In genomic region chr2:25361261-25362048, GRCh38 we compare ENCODE assay signal across 7 cellular contexts. TPM values are rescaled to one million over a fixed set of nuclear protein-coding genes. Genes with fewer than 3 reads are reported as not detected.
DNase-seq lines count a peak whose midpoint lies in the region; ATAC-seq and TF ChIP-seq lines count a peak whose summit lies in the region.

No MANE protein-coding gene starts in this region.

- peak overlapping the region; percentile 71 for H3K4me2 ChIP-seq in HCT116 (ENCODE audit: low read length)
- peak overlapping the region; percentile 66 for H3K4me2 ChIP-seq in hepatocyte

- no peaks in the 10 kb centered on the region for H3K9me3 Mint-ChIP-seq in activated B cell treated with CpG ODN at 0.5 μM for 24 hours

- CTCF ChIA-PET in HCT116 (lab: Charles Lee): interaction anchor here (0.6 to 2.6 kb wide), 13 partner anchors 8 to 264 kb away, joined by 3 to 54 read pairs (median 3); no protein-coding TSS in a partner anchor
- CTCF ChIA-PET in activated B cell treated with CpG ODN at 0.5 μM for 24 hours (lab: Charles Lee): interaction anchor here (0.7 to 2.9 kb wide), 21 partner anchors 10 to 339 kb away, joined by 3 to 56 read pairs (median 6); partner anchors contain the start of gene DNMT3A

- POLR2A ChIA-PET in HCT116 (lab: Charles Lee) (interaction anchor here (1.1 to 1.4 kb wide), 2 partner anchors 10 to 11 kb away, joined by 3 to 4 read pairs; no protein-coding TSS in a partner anchor), activated B cell treated with CpG ODN at 0.5 μM for 24 hours (lab: Charles Lee) (interaction anchor here (0.7 to 6.1 kb wide), 41 partner anchors 8 to 230 kb away, joined by 3 to 206 read pairs (median 7); partner anchors contain the start of gene DNMT3A)

- H2AFZ ChIP-seq in HCT116 (ENCODE audit: low read depth, low read length, poor library complexity, severe bottlenecking) (no peak overlapping the region), hepatocyte (peak overlapping the region; percentile 47)

- H3K4me1 Mint-ChIP-seq in activated B cell treated with CpG ODN at 0.5 μM for 24 hours: peaks cover 38% of the 10 kb centered on the region

- H4K20me1 ChIP-seq in HCT116 (ENCODE audit: insufficient read depth) (no peaks in the 10 kb centered on the region), hepatocyte (ENCODE audit: insufficient read depth, poor library complexity, severe bottlenecking) (no peaks in the 10 kb centered on the region)

- no TSS peak for BruUV-seq in HCT116 (replicated peaks; lab: Mats Ljungman, UMichigan)

- H3K27ac Mint-ChIP-seq in activated B cell treated with CpG ODN at 0.5 μM for 24 hours: peak overlapping the region; percentile 98

- peaks cover 4% of the 10 kb centered on the region for H3K36me3 Mint-ChIP-seq in activated B cell treated with CpG ODN at 0.5 μM for 24 hours (ENCODE audit: low read depth)

- H3K36me3 ChIP-seq in HCT116 (ENCODE audit: control insufficient read depth in 1 of 2, insufficient read depth in 2 of 2, low read length in 2 of 2) (no peaks in the 10 kb centered on the region), hepatocyte (replicated peaks; ENCODE audit: insufficient read depth, low read depth) (no peaks in the 10 kb centered on the region), skeletal muscle tissue (ENCODE audit: control insufficient read depth in 3 of 3, insufficient read depth in 3 of 3, low read length in 3 of 3) (no peaks in the 10 kb centered on the region)

- no peaks in the 10 kb centered on the region for H3K27me3 Mint-ChIP-seq in activated B cell treated with CpG ODN at 0.5 μM for 24 hours

- H3K79me2 ChIP-seq in HCT116 (ENCODE audit: insufficient read depth, low read length) (no peaks in the 10 kb centered on the region), hepatocyte (no peaks in the 10 kb centered on the region)

- H3K9me3 ChIP-seq in HCT116 (ENCODE audit: control insufficient read depth in 1 of 2, insufficient read depth in 1 of 2, low read depth in 1 of 2, low read length in 2 of 2): no peaks in the 10 kb centered on the region
- no peaks in the 10 kb centered on the region for H3K9me3 ChIP-seq in hepatocyte (ENCODE audit: low read depth)
- H3K9me3 ChIP-seq in skeletal muscle tissue (ENCODE audit: control insufficient read depth in 3 of 3, low read length in 3 of 3): no peaks in the 10 kb centered on the region

- RAD21 ChIA-PET in HCT116 (lab: Charles Lee; ENCODE audit: low non-redundant PET in 1 of 2, low total read pairs in 2 of 2, uncharacterized antibody in 2 of 2, unreplicated experiment in 2 of 2): no interaction called here

- H3K27me3 ChIP-seq in HCT116 (ENCODE audit: insufficient read depth, low read length) (no peaks in the 10 kb centered on the region), hepatocyte (no peaks in the 10 kb centered on the region), skeletal muscle tissue (ENCODE audit: control insufficient read depth in 3 of 3, insufficient read depth in 3 of 3, low read length in 3 of 3) (peaks cover 0 to 3% (median 0%) of the 10 kb centered on the region in 3 donors)

- TF ChIP-seq CTCF in HCT116 (IDR thresholded peaks at IDR 0.05 in 2 of 3, conservative IDR thresholded peaks at IDR 0.05 in 1 of 3; ENCODE audit: borderline replicate concordance in 1 of 3, insufficient read depth in 1 of 3, low read depth in 2 of 3, low read length in 2 of 3) (no peak), activated B cell treated with CpG ODN at 0.5 μM for 24 hours (IDR thresholded peaks at IDR 0.05) (no peak), hepatocyte (IDR thresholded peaks at IDR 0.05; ENCODE audit: poor library complexity) (no peak)

- peaks cover 0 to 14% of the 10 kb centered on the region in 2 experiments; a peak in 2 of 4 replicates for H3K4me1 ChIP-seq in HCT116 (ENCODE audit: control insufficient read depth in 1 of 2, insufficient read depth in 2 of 2, low read length in 2 of 2)
- no peaks in the 10 kb centered on the region for H3K4me1 ChIP-seq in hepatocyte (ENCODE audit: insufficient read depth)
- H3K4me1 ChIP-seq in skeletal muscle tissue (ENCODE audit: control insufficient read depth in 3 of 3, insufficient read depth in 3 of 3, low read length in 3 of 3): peaks cover 6 to 10% (median 7%) of the 10 kb centered on the region in 3 donors

- H3K9me2 ChIP-seq in HCT116 (ENCODE audit: insufficient read depth): no peaks in the 10 kb centered on the region
- H3K9me2 ChIP-seq in hepatocyte (replicated peaks; ENCODE audit: insufficient read depth): no peaks in the 10 kb centered on the region

- ATAC-seq in HCT116 (peak; percentile 15), activated B cell treated with CpG ODN at 0.5 μM for 24 hours (ENCODE audit: low read depth) (no peak), HG02763 (IDR thresholded peaks at IDR 0.05; ENCODE audit: unreplicated experiment) (no peak)

- no peak for TF ChIP-seq POLR2A in HCT116 (IDR thresholded peaks at IDR 0.05; ENCODE audit: borderline replicate concordance, extremely low read depth, insufficient read depth, insufficient read length)

- TF ChIP-seq RAD21 in HCT116 (IDR thresholded peaks at IDR 0.05; ENCODE audit: low read depth): no peak

- H3K27ac ChIP-seq in HCT116 (ENCODE audit: low read depth, low read length) (no peak overlapping the region), hepatocyte (no peak overlapping the region), skeletal muscle tissue (ENCODE audit: low read depth, low read length) (no peak overlapping the region)

- H3K4me3 ChIP-seq in HCT116 (replicated peaks in 1 of 2; ENCODE audit: low read depth in 1 of 2, low read length in 2 of 2) (peak overlapping the region; percentile 26 to 49; a peak in 3 of 4 replicates), hepatocyte (no peak overlapping the region), skeletal muscle tissue (ENCODE audit: low read length in 3 of 3) (peak overlapping the region; percentile 38 to 87 (median 78))

- 58% methylated on average over 33 of the region's 34 CpGs for WGBS in hepatocyte (ENCODE audit: low lambda C conversion rate, missing lambda C conversion rate)

- H3K9ac ChIP-seq in HCT116 (ENCODE audit: low read length) (no peak overlapping the region), skeletal muscle tissue (ENCODE audit: low read depth in 1 of 3, low read length in 3 of 3) (peak overlapping the region in 2 of 3 donors; percentile 25 to 81)

- peak overlapping the region; percentile 89 for H3K4me3 Mint-ChIP-seq in activated B cell treated with CpG ODN at 0.5 μM for 24 hours

- intact Hi-C loops in HCT116 (cut with micrococcal nuclease) (no loop called here), activated B cell treated with CpG ODN at 0.5 μM for 24 hours (cut with micrococcal nuclease) (loop anchor here (1.0 to 2.0 kb wide), 14 partner anchors 15 to 517 kb away; partner anchors contain the start of genes ASXL2 and DTNB)

- DNase-seq in HCT116 (ENCODE audit: low read depth, low spot score) (no peak), activated B cell treated with CpG ODN at 0.5 μM for 24 hours (no peak), hepatocyte (ENCODE audit: low spot score) (no peak), T-helper 9 cell (no peak), AG08395 (ENCODE audit: low spot score) (no peak)

TF ChIP-seq in HCT116, 20 proteins besides CTCF, POLR2A, EP300 and RAD21 (continues in another document):
- TF ChIP-seq ZBTB33 (IDR thresholded peaks at IDR 0.05; ENCODE audit: extremely low read depth, insufficient replicate concordance, low read length): no peak
- no peak for TF ChIP-seq REST (IDR thresholded peaks at IDR 0.05; ENCODE audit: low read depth)
- no peak for TF ChIP-seq CEBPB (IDR thresholded peaks at IDR 0.05; ENCODE audit: low read depth)
- no peak for TF ChIP-seq TCF7L2 (IDR thresholded peaks at IDR 0.05; ENCODE audit: borderline replicate concordance, extremely low read depth, insufficient read depth, insufficient read length)
- TF ChIP-seq YY1 (IDR thresholded peaks at IDR 0.05; ENCODE audit: extremely low read depth, insufficient replicate concordance, low read depth, low read length): no peak

RNA-seq across cellular contexts. Expression of gene DNMT3A, which starts 19.7 kb away (rescaled TPM):
- total RNA-seq in HCT116 (2021; ENCODE audit: unreplicated experiment) (14.3 TPM), activated B cell treated with CpG ODN at 0.5 μM for 24 hours (45.0 and 49.9 TPM in 2 replicates), hepatocyte (43.8 and 49.5 TPM in 2 replicates), skeletal muscle tissue (62.1 TPM)
- polyA plus RNA-seq in HCT116 (2012): 7.3 and 7.6 TPM in 2 replicates
- polyA plus RNA-seq in hepatocyte: 27.9 and 28.3 TPM in 2 replicates
